Comparison of ENCODE assay signal across 26 cellular contexts in genomic region chr11:58907780-58908179, GRCh38.
DNase-seq lines count a peak whose midpoint lies in the region; ATAC-seq and TF ChIP-seq lines count a peak whose summit lies in the region.
"Had no signal": no experiment of that assay in that cellular context is flagged by ENCODE, and none has a peak within 500 bp of the region (broad histone marks: within the 10 kb centered on the region; RNA-seq: fewer than 3 reads in every experiment).

No MANE protein-coding gene starts in this region.

- H3K9me3 ChIP-seq in BLaER1 treated with 17β-estradiol and CSF1 and Interleukin-3, amounts not matched to agents 10 nM and 100 nM (replicated peaks in 1 of 11) = peaks cover 9 to 55% (median 31%) of the 10 kb centered on the region in 11 experiments
- H3K9me3 ChIP-seq: ascending aorta had no signal

- peak; percentile 46 for ATAC-seq in GM21390 (IDR thresholded peaks at IDR 0.05; ENCODE audit: unreplicated experiment)
- ATAC-seq: activated T-cell treated with anti-CD3 and anti-CD28 coated beads, Interleukin-2, amount 50 U/mL, for 4 hours; HCT116; natural killer cell treated with Interleukin-12 subunit alpha and Interleukin-12 subunit beta and Interleukin-15 and Interleukin-18, amount 100 ng/mL, for 72 hours; PC-3; right cardiac atrium had no signal

- H4K20me1 ChIP-seq in BLaER1 treated with 17β-estradiol and CSF1 and Interleukin-3, amounts not matched to agents 10 nM and 100 nM = no peaks in the 10 kb centered on the region

- no peak overlapping the region for H3K4me3 ChIP-seq in BLaER1 treated with 17β-estradiol and CSF1 and Interleukin-3, amounts not matched to agents 10 nM and 100 nM
- no peak overlapping the region for H3K4me3 ChIP-seq in coronary artery
- H3K4me3 ChIP-seq: ascending aorta had no signal

- TF ChIP-seq CTCF in coronary artery (IDR thresholded peaks at IDR 0.05) = no peak

- peaks cover 14 to 28% (median 15%) of the 10 kb centered on the region in 10 experiments; a peak in 19 of 20 replicates for H3K4me1 ChIP-seq in BLaER1 treated with 17β-estradiol and CSF1 and Interleukin-3, amounts not matched to agents 10 nM and 100 nM
- H3K4me1 ChIP-seq: ascending aorta, parathyroid adenoma had no signal

- no peaks in the 10 kb centered on the region for H3K36me3 ChIP-seq in BLaER1 treated with 17β-estradiol and CSF1 and Interleukin-3, amounts not matched to agents 10 nM and 100 nM
- H3K36me3 ChIP-seq: ascending aorta had no signal

- peaks cover 17 to 33% (median 24%) of the 10 kb centered on the region in 11 experiments for H3K27me3 ChIP-seq in BLaER1 treated with 17β-estradiol and CSF1 and Interleukin-3, amounts not matched to agents 10 nM and 100 nM
- H3K27me3 ChIP-seq: ascending aorta had no signal

- DNase-seq in MV-4-11 (lab: John Stamatoyannopoulos, UW) = peak; percentile 96
- DNase-seq in SKM-1 (lab: John Stamatoyannopoulos, UW; ENCODE audit: unreplicated experiment) = peak; percentile 32
- DNase-seq in HK-2 (ENCODE audit: unreplicated experiment) = no peak
- DNase-seq in coronary artery (ENCODE audit: low spot score) = no peak
- DNase-seq in foreskin melanocyte = no peak
- DNase-seq in HPDE6-E6E7 (ENCODE audit: extremely low spot score) = no peak
- DNase-seq: activated naive CD4-positive, alpha-beta T cell treated with anti-CD3 and anti-CD28 coated beads, Interleukin-2, amount 50 U/mL, for 16 hours; activated T-cell treated with anti-CD3 and anti-CD28 coated beads, Interleukin-2, amount 50 U/mL, for 4 hours; AML-193; caudate nucleus; COR-L47; DMS79 treated with DMSO at 0.1 percent for 48 hours; NCI-H1694; NCI-H2171 treated with DMSO at 0.1 percent for 48 hours; NCI-H526 treated with DMSO at 0.1 percent for 48 hours; PC-3; right cardiac atrium; SHP77 treated with DMSO at 0.1 percent for 48 hours; T-helper 1 cell had no signal

- H3K27ac ChIP-seq in BLaER1 treated with 17β-estradiol and CSF1 and Interleukin-3, amounts not matched to agents 10 nM and 100 nM = peak overlapping the region in 4 of 11 experiments; percentile 16 to 30 (median 19); a peak in 5 of 22 replicates
- H3K27ac ChIP-seq in coronary artery = no peak overlapping the region
- H3K27ac ChIP-seq: ascending aorta, epithelial cell of prostate, parathyroid adenoma had no signal

- peak overlapping the region in 10 of 11 experiments; percentile 22 to 72 (median 36); a peak in 18 of 22 replicates for H3K4me2 ChIP-seq in BLaER1 treated with 17β-estradiol and CSF1 and Interleukin-3, amounts not matched to agents 10 nM and 100 nM

- H3K9ac ChIP-seq in BLaER1 treated with 17β-estradiol and CSF1 and Interleukin-3, amounts not matched to agents 10 nM and 100 nM = no peak overlapping the region
- H3K9ac ChIP-seq: parathyroid adenoma had no signal

Comparison
In these comparisons a context has a peak if more than half of its experiments do, and no peak if none do; other contexts are left out.
1. DNase-seq: peak in MV-4-11 (single experiment) and SKM-1 (single experiment); none in HK-2 (single experiment), coronary artery (single experiment), foreskin melanocyte (single experiment) and HPDE6-E6E7 (single experiment).